8 cellular contexts compared by ENCODE assay signal in the genomic region with DNA sequence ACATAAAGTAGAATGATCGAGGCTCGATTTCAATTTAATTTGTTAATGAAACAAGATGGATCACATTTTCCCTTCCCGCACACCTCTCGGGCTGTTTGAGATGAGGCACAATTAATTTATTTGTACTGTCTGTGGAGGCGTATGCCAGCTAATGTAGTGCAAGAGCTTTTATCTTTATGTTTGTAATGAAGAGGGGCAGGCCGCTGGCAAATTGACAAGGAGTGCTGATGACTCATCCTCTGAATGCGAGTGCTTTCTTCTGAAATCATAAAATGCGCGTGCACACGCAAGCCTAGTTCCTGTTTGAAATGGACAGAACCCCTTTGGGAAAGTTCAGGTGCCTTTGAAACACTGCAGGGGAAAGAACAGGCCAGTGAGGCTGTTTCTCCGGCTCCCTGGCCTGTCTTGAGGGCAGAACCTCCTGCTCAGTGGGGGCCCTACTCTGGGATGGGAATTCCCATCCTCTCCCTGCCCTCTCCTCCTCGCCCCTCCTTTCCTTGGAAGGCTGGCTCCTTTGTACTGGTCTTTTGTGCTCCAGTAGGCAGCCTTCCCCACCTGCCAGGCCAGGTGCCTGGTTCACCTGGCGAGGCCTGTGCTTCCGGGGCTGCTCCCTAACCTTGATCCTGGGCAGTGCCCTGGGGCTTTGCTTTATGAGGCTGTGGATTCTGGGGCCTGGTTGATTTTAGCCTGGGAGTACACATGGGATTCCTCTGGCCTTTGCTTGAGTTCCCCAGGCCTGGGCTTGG. TPM values are rescaled to one million over a fixed set of nuclear protein-coding genes. Genes with fewer than 3 reads are reported as not detected.
DNase-seq lines count a peak whose midpoint lies in the region; ATAC-seq, FAIRE-seq and TF ChIP-seq lines count a peak whose summit lies in the region.

No MANE protein-coding gene starts in this region.

- no peaks in the 10 kb centered on the region for H3K36me3 ChIP-seq in bronchial epithelial cell (ENCODE audit: control insufficient read depth, insufficient read depth, low read length)

- ATAC-seq in left lobe of liver, result peak; percentile 36
- no peak for ATAC-seq in HG02610 (IDR thresholded peaks at IDR 0.05; ENCODE audit: unreplicated experiment)

- peak; percentile 52; the same call in 1 of the 2 replicates for TF ChIP-seq POLR2A in GM12892 (IDR thresholded peaks at IDR 0.05; ENCODE audit: low read depth, low read length)

- peak overlapping the region; percentile 4 for H3K4me3 ChIP-seq in bronchial epithelial cell (ENCODE audit: low read depth, low read length)

- DNase-seq in GM12892 (ENCODE audit: insufficient read length) (no peak), NCI-H2196 treated with DMSO at 0.1 percent for 48 hours (lab: John Stamatoyannopoulos, UW; ENCODE audit: unreplicated experiment) (peak; percentile 94), bronchial epithelial cell (ENCODE audit: low read depth) (peak; percentile 94), left lobe of liver (ENCODE audit: low spot score) (no peak), urothelium cell line (ENCODE audit: low spot score) (peak; percentile 83), KG1 (lab: John Stamatoyannopoulos, UW) (no peak)
- no peak for DNase-seq in activated naive CD4-positive, alpha-beta T cell (lab: John Stamatoyannopoulos, UW)

- no peaks in the 10 kb centered on the region for H3K27me3 ChIP-seq in bronchial epithelial cell (ENCODE audit: control insufficient read depth, insufficient read depth, low read length)

- TF ChIP-seq CTCF in bronchial epithelial cell (IDR thresholded peaks at IDR 0.05; ENCODE audit: insufficient read depth, low read length, severe bottlenecking), result no peak

- FAIRE-seq in GM12892 (lab: Jason Lieb, UNC) (peak; percentile 91), bronchial epithelial cell (lab: Jason Lieb, UNC) (no peak), urothelium cell line (lab: Jason Lieb, UNC) (no peak)

RNA-seq across cellular contexts. Expression of gene TEAD1, which starts 50.3 kb away (rescaled TPM):
- polyA plus RNA-seq in GM12892 (2012; ENCODE audit: missing spikeins), result 7.1 TPM
- total RNA-seq in bronchial epithelial cell (17.6 and 18.7 TPM in 2 replicates), left lobe of liver (29.6 TPM)

Comparison
In these comparisons a context has a peak if more than half of its experiments do, and no peak if none do; other contexts are left out.
1. DNase-seq: peak in NCI-H2196 treated with DMSO at 0.1 percent for 48 hours (single experiment), bronchial epithelial cell (single experiment) and urothelium cell line (single experiment); none in GM12892 (single experiment), left lobe of liver (single experiment), KG1 (single experiment) and activated naive CD4-positive, alpha-beta T cell (0 of 4).